ENCODE assay signal across 18 cellular contexts in the genomic region with DNA sequence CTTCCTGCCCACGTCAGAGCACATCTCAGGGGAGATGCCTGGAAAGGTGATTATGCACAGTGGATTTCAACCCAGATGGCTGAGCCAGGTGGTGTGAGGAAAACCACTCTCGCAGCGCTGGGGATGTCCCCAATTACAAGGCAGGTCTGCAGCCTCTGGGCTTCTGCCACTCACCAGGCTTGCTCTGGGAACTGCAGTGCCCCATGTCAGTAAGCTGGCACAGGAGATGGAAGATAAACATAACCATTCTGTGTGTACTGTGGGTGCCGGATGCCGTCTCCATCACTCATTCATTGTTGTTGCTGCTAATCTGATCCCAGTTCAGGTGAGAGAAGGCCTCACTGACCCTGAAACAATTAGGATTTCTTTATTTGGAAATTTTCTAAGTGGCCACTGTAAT.
DNase-seq lines count a peak whose midpoint lies in the region; ATAC-seq and TF ChIP-seq lines count a peak whose summit lies in the region.
"Had no signal": no experiment of that assay in that cellular context is flagged by ENCODE, and none has a peak within 500 bp of the region (broad histone marks: within the 10 kb centered on the region; RNA-seq: fewer than 3 reads in every experiment).

No MANE protein-coding gene starts in this region.

- no peak for TF ChIP-seq POLR2A in body of pancreas (IDR thresholded peaks at IDR 0.05)

- no peak overlapping the region for H3K4me3 ChIP-seq in body of pancreas
- H3K4me3 ChIP-seq: GM12878, GM23338 had no signal

- no peaks in the 10 kb centered on the region for H3K36me3 Mint-ChIP-seq in activated CD8-positive, alpha-beta memory T cell treated with anti-CD3 and anti-CD28 coated beads, Interleukin-2, amount 10 ng/mL, durations not matched to agents 7 days and 5 days
- no peaks in the 10 kb centered on the region for H3K36me3 Mint-ChIP-seq in stimulated activated naive B cell treated with anti-CD40 and anti-IgM and Interleukin-4, amounts not matched to agents 10 μg/mL and 1 μg/mL and 100 μg/mL, for 72 hours
- no peaks in the 10 kb centered on the region for H3K36me3 Mint-ChIP-seq in natural killer cell
- H3K36me3 Mint-ChIP-seq: activated naive CD4-positive, alpha-beta T cell treated with anti-CD3 and anti-CD28 coated beads, Interleukin-2, amount 50 U/mL, for 24 hours had no signal

- H3K36me3 ChIP-seq in body of pancreas (replicated peaks in 1 of 2; ENCODE audit: insufficient read depth in 1 of 2, low read depth in 2 of 2), result no peaks in the 10 kb centered on the region

- peaks cover 7% of the 10 kb centered on the region for H3K4me1 ChIP-seq in body of pancreas

- 16 to 30% methylated on average over 5 of the region's 5 CpGs for WGBS in body of pancreas, 2 donors

- no peak for TF ChIP-seq CTCF in body of pancreas (IDR thresholded peaks at IDR 0.05)
- no peak for TF ChIP-seq CTCF in natural killer cell (IDR thresholded peaks at IDR 0.05)

- H3K4me1 Mint-ChIP-seq in activated CD8-positive, alpha-beta memory T cell treated with anti-CD3 and anti-CD28 coated beads, Interleukin-2, amount 10 ng/mL, durations not matched to agents 7 days and 5 days, result peaks cover 4% of the 10 kb centered on the region
- H3K4me1 Mint-ChIP-seq in stimulated activated naive B cell treated with anti-CD40 and anti-IgM and Interleukin-4, amounts not matched to agents 10 μg/mL and 1 μg/mL and 100 μg/mL, for 72 hours, result peaks cover 27 to 34% of the 10 kb centered on the region in 2 donors
- peaks cover 0 to 10% of the 10 kb centered on the region in 2 donors for H3K4me1 Mint-ChIP-seq in natural killer cell
- H3K4me1 Mint-ChIP-seq: activated naive CD4-positive, alpha-beta T cell treated with anti-CD3 and anti-CD28 coated beads, Interleukin-2, amount 50 U/mL, for 24 hours; CD8-positive, alpha-beta memory T cell; stimulated activated naive CD8-positive, alpha-beta T cell treated with anti-CD3 and anti-CD28 coated beads, Interleukin-15, amount 100 ng/mL, for 72 hours had no signal

- H3K27ac Mint-ChIP-seq in activated CD8-positive, alpha-beta memory T cell treated with anti-CD3 and anti-CD28 coated beads, Interleukin-2, amount 10 ng/mL, durations not matched to agents 7 days and 5 days, result no peak overlapping the region
- H3K27ac Mint-ChIP-seq in stimulated activated naive B cell treated with anti-CD40 and anti-IgM and Interleukin-4, amounts not matched to agents 10 μg/mL and 1 μg/mL and 100 μg/mL, for 72 hours, result no peak overlapping the region
- H3K27ac Mint-ChIP-seq in natural killer cell, result no peak overlapping the region
- H3K27ac Mint-ChIP-seq: activated naive CD4-positive, alpha-beta T cell treated with anti-CD3 and anti-CD28 coated beads, Interleukin-2, amount 50 U/mL, for 24 hours; GM23338 had no signal

- H3K9me3 ChIP-seq in body of pancreas, result no peaks in the 10 kb centered on the region

- no peak for ATAC-seq in activated CD8-positive, alpha-beta memory T cell treated with anti-CD3 and anti-CD28 coated beads, Interleukin-2, amount 10 ng/mL, durations not matched to agents 7 days and 5 days
- ATAC-seq in body of pancreas (peak; percentile 73), GM19351 (IDR thresholded peaks at IDR 0.05; ENCODE audit: unreplicated experiment) (no peak), natural killer cell (no peak)
- ATAC-seq in stimulated activated naive B cell treated with anti-CD40 and anti-IgM and Interleukin-4, amounts not matched to agents 10 μg/mL and 1 μg/mL and 100 μg/mL, for 72 hours (replicated peaks), result peak; percentile 80 to 87
- ATAC-seq: GM12878; GM23338; stimulated activated naive CD8-positive, alpha-beta T cell treated with anti-CD3 and anti-CD28 coated beads, Interleukin-15, amount 100 ng/mL, for 72 hours had no signal

- no peaks in the 10 kb centered on the region for H3K27me3 ChIP-seq in body of pancreas

- DNase-seq in activated CD8-positive, alpha-beta memory T cell treated with anti-CD3 and anti-CD28 coated beads for 24 hours, result peak; percentile 49
- DNase-seq in activated CD8-positive, alpha-beta memory T cell treated with anti-CD3 and anti-CD28 coated beads, Interleukin-2, amount 10 ng/mL, durations not matched to agents 7 days and 5 days, result no peak
- peak; percentile 5 for DNase-seq in NCI-H2227 treated with DMSO at 0.1 percent for 48 hours (lab: John Stamatoyannopoulos, UW)
- peak in 3 of 4 donors; percentile 44 to 68 (median 57) for DNase-seq in body of pancreas
- DNase-seq in stimulated activated naive B cell treated with anti-CD40 and anti-IgM and Interleukin-4, amounts not matched to agents 10 μg/mL and 1 μg/mL and 100 μg/mL, for 72 hours, result peak; percentile 25
- no peak for DNase-seq in hypothalamus (lab: John Stamatoyannopoulos, UW)
- no peak for DNase-seq in natural killer cell
- DNase-seq: activated CD8-positive, alpha-beta memory T cell treated with anti-CD3 and anti-CD28 coated beads, Interleukin-2, amount 50 U/mL, for 4 hours; CD8-positive, alpha-beta memory T cell; effector CD4-positive, alpha-beta T cell; MM.1S; NCI-H526 treated with DMSO at 0.1 percent for 48 hours; RPMI8226; stimulated activated naive CD8-positive, alpha-beta T cell treated with anti-CD3 and anti-CD28 coated beads, Interleukin-15, amount 100 ng/mL, for 72 hours had no signal

- peak overlapping the region in 2 of 4 donors; percentile 36 to 55 for H3K27ac ChIP-seq in body of pancreas

- intact Hi-C loops in body of pancreas (cut with DNase I) (no loop called here), natural killer cell (cut with micrococcal nuclease) (no loop called here)

- peaks cover 2% of the 10 kb centered on the region for H3K9me3 Mint-ChIP-seq in activated CD8-positive, alpha-beta memory T cell treated with anti-CD3 and anti-CD28 coated beads, Interleukin-2, amount 10 ng/mL, durations not matched to agents 7 days and 5 days (ENCODE audit: low read depth)
- H3K9me3 Mint-ChIP-seq in stimulated activated naive B cell treated with anti-CD40 and anti-IgM and Interleukin-4, amounts not matched to agents 10 μg/mL and 1 μg/mL and 100 μg/mL, for 72 hours, result peaks cover 2 to 3% of the 10 kb centered on the region in 2 donors
- H3K9me3 Mint-ChIP-seq in natural killer cell, result no peaks in the 10 kb centered on the region
- H3K9me3 Mint-ChIP-seq: activated naive CD4-positive, alpha-beta T cell treated with anti-CD3 and anti-CD28 coated beads, Interleukin-2, amount 50 U/mL, for 24 hours had no signal

- CTCF ChIA-PET in activated CD8-positive, alpha-beta memory T cell treated with anti-CD3 and anti-CD28 coated beads, Interleukin-2, amount 10 ng/mL, durations not matched to agents 7 days and 5 days (lab: Charles Lee), result no interaction called here

- H3K27me3 Mint-ChIP-seq in activated CD8-positive, alpha-beta memory T cell treated with anti-CD3 and anti-CD28 coated beads, Interleukin-2, amount 10 ng/mL, durations not matched to agents 7 days and 5 days, result peaks cover 14% of the 10 kb centered on the region
- H3K27me3 Mint-ChIP-seq in stimulated activated naive B cell treated with anti-CD40 and anti-IgM and Interleukin-4, amounts not matched to agents 10 μg/mL and 1 μg/mL and 100 μg/mL, for 72 hours, result peaks cover 0 to 6% of the 10 kb centered on the region in 2 donors
- peaks cover 0 to 14% of the 10 kb centered on the region in 2 donors for H3K27me3 Mint-ChIP-seq in natural killer cell (ENCODE audit: low read depth in 2 of 2)

- no peak overlapping the region for H3K4me3 Mint-ChIP-seq in activated CD8-positive, alpha-beta memory T cell treated with anti-CD3 and anti-CD28 coated beads, Interleukin-2, amount 10 ng/mL, durations not matched to agents 7 days and 5 days
- no peak overlapping the region for H3K4me3 Mint-ChIP-seq in stimulated activated naive B cell treated with anti-CD40 and anti-IgM and Interleukin-4, amounts not matched to agents 10 μg/mL and 1 μg/mL and 100 μg/mL, for 72 hours
- no peak overlapping the region for H3K4me3 Mint-ChIP-seq in natural killer cell
- H3K4me3 Mint-ChIP-seq: activated naive CD4-positive, alpha-beta T cell treated with anti-CD3 and anti-CD28 coated beads, Interleukin-2, amount 50 U/mL, for 24 hours; CD8-positive, alpha-beta memory T cell; GM23338; stimulated activated naive CD8-positive, alpha-beta T cell treated with anti-CD3 and anti-CD28 coated beads, Interleukin-15, amount 100 ng/mL, for 72 hours had no signal

Comparison
In these comparisons a context has a peak if more than half of its experiments do, and no peak if none do; other contexts are left out.
1. DNase-seq: peak in activated CD8-positive, alpha-beta memory T cell treated with anti-CD3 and anti-CD28 coated beads for 24 hours (single experiment), NCI-H2227 treated with DMSO at 0.1 percent for 48 hours (single experiment), body of pancreas (3 of 4) and stimulated activated naive B cell treated with anti-CD40 and anti-IgM and Interleukin-4, amounts not matched to agents 10 μg/mL and 1 μg/mL and 100 μg/mL, for 72 hours (single experiment); none in activated CD8-positive, alpha-beta memory T cell treated with anti-CD3 and anti-CD28 coated beads, Interleukin-2, amount 10 ng/mL, durations not matched to agents 7 days and 5 days (single experiment), hypothalamus (0 of 51) and natural killer cell (single experiment).
2. ATAC-seq: peak in body of pancreas (single experiment) and stimulated activated naive B cell treated with anti-CD40 and anti-IgM and Interleukin-4, amounts not matched to agents 10 μg/mL and 1 μg/mL and 100 μg/mL, for 72 hours (2 of 2); none in activated CD8-positive, alpha-beta memory T cell treated with anti-CD3 and anti-CD28 coated beads, Interleukin-2, amount 10 ng/mL, durations not matched to agents 7 days and 5 days (single experiment), GM19351 (single experiment) and natural killer cell (0 of 3).